31 cellular contexts compared by ENCODE assay signal in the genomic region with DNA sequence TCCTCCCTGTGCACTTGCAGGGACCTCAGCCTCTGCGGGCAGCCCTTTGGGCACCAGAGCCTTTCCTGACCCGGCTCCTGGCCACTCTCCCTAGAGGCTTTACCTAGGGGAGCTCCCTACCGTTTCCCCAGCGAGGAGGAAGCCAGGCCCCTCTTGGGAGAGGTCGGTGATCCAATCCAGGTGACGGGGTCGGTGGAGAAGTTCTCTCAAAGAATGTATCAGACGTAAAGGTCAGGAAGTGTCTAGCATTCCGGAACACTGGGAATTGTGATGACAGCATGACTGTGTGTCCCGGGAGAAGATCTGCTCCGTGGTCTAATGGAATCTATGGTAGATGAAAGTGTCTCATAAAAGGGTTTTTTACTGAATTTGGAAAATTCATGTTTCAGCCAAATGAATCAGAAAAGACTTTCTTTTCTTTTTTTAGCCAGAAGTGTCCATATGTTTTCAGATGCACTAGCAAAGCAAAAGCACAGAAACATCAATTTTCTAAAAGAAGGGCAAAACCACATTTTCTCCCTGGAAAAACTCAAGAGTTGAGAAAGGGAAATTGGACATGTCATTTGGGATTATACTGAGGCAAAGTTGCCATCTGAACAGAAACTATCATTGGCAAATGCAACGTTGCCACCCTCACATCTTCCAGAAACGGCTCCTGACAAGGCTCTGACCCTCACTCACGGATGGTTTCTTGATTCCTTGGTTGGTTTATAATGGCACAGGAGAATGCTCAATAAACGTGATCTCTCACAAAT.
A peak's percentile ranks its signal among the peaks of the same experiment; 100 is the strongest.
DNase-seq lines count a peak whose midpoint lies in the region; ATAC-seq and TF ChIP-seq lines count a peak whose summit lies in the region.
"Had no signal": no experiment of that assay in that cellular context is flagged by ENCODE, and none has a peak within 500 bp of the region (broad histone marks: within the 10 kb centered on the region; RNA-seq: fewer than 3 reads in every experiment).

No MANE protein-coding gene starts in this region.

- no peak overlapping the region for H3K9ac ChIP-seq in parathyroid adenoma
- H3K9ac ChIP-seq: KMS-11 had no signal

- H3K27me3 ChIP-seq in breast epithelium (no peaks in the 10 kb centered on the region), parathyroid adenoma (ENCODE audit: control insufficient read depth, insufficient read depth, low read length) (no peaks in the 10 kb centered on the region), PC-9 (ENCODE audit: insufficient read depth, low read depth) (peaks cover 74% of the 10 kb centered on the region)
- H3K27me3 ChIP-seq: heart left ventricle, neutrophil, Peyer's patch, SJSA1, testis had no signal

- BruUV-seq in MCF 10A (replicated peaks; lab: Mats Ljungman, UMichigan) (no TSS peak), PC-9 (replicated peaks; lab: Mats Ljungman, UMichigan) (no TSS peak)

- H3K4me2 ChIP-seq in parathyroid adenoma (ENCODE audit: low read length), result no peak overlapping the region
- H3K4me2 ChIP-seq in PC-9, result no peak overlapping the region
- H3K4me2 ChIP-seq: KMS-11 had no signal

- H3K4me1 ChIP-seq in breast epithelium, result no peaks in the 10 kb centered on the region
- peaks cover 25% of the 10 kb centered on the region for H3K4me1 ChIP-seq in parathyroid adenoma
- H3K4me1 ChIP-seq in PC-9 (replicated peaks; ENCODE audit: insufficient read depth), result no peaks in the 10 kb centered on the region
- H3K4me1 ChIP-seq: Peyer's patch, SJSA1 had no signal

- H3F3A ChIP-seq in PC-9 (ENCODE audit: insufficient read depth, low read depth), result no peaks in the 10 kb centered on the region

- no peaks in the 10 kb centered on the region for H4K20me1 ChIP-seq in PC-9 (ENCODE audit: insufficient read depth)

- intact Hi-C loops in breast epithelium (cut with DNase I; ENCODE audit: low total_unique reads) (no loop called here), MCF 10A (cut with micrococcal nuclease) (no loop called here), PC-9 (cut with micrococcal nuclease; ENCODE audit: unreplicated experiment) (no loop called here)

- CTCF ChIA-PET in MCF 10A (lab: Yijun Ruan, JAX) (no interaction called here), PC-9 (lab: Charles Lee) (no interaction called here)

- H3K36me3 ChIP-seq in breast epithelium, result no peaks in the 10 kb centered on the region
- no peaks in the 10 kb centered on the region for H3K36me3 ChIP-seq in parathyroid adenoma (ENCODE audit: control insufficient read depth, insufficient read depth, low read length)
- H3K36me3 ChIP-seq in PC-9 (ENCODE audit: low read depth), result no peaks in the 10 kb centered on the region
- H3K36me3 ChIP-seq: heart left ventricle, neutrophil, Peyer's patch, SJSA1 had no signal

- H3K27me3 Mint-ChIP-seq in MCF 10A (ENCODE audit: insufficient read depth, unreplicated experiment), result no peaks in the 10 kb centered on the region

- DNase-seq in breast epithelium (ENCODE audit: low spot score in 2 of 2), result no peak
- DNase-seq in MCF 10A (ENCODE audit: unreplicated experiment), result no peak
- peak; percentile 47 for DNase-seq in choroid plexus epithelial cell (ENCODE audit: low read depth)
- no peak for DNase-seq in SIG-M5 treated with dmso at 0.1 percent for 504 hours (lab: John Stamatoyannopoulos, UW; ENCODE audit: unreplicated experiment)
- DNase-seq in Kasumi-1 (lab: John Stamatoyannopoulos, UW), result no peak
- no peak for DNase-seq in PC-9
- DNase-seq: activated CD4-positive, alpha-beta T cell treated with anti-CD3 and anti-CD28 coated beads, Interleukin-2, amount 10 ng/mL, durations not matched to agents 24 days and 14 days; activated naive CD4-positive, alpha-beta T cell treated with Interleukin-2 at 50 U/mL for 16 hours; activated T-cell treated with anti-CD3 and anti-CD28 coated beads, Interleukin-2, amount 50 U/mL, for 4 hours; anterior cingulate cortex; CD8-positive, alpha-beta memory T cell; central memory CD4-positive, alpha-beta T cell; GOT3; heart left ventricle; kidney glomerular epithelial cell; MV-4-11; NCI-H2171 treated with DMSO at 0.1 percent for 48 hours; NCI-H524; NK-92 treated with Interleukin-12 subunit alpha and Interleukin-12 subunit beta, amount 100 ng/mL, for 24 hours; Peyer's patch; stimulated activated CD4-positive, alpha-beta T cell treated with anti-CD3 and anti-CD28 coated beads, Interleukin-4, amount 100 ng/mL, for 24 hours; stimulated activated naive B cell treated with anti-CD40 and anti-IgM and Interleukin-4, amounts not matched to agents 10 μg/mL and 1 μg/mL and 100 μg/mL, for 72 hours; testis had no signal

- TF ChIP-seq POLR2A in breast epithelium (IDR thresholded peaks at IDR 0.05), result no peak

- H2AFZ ChIP-seq in parathyroid adenoma (peak overlapping the region; percentile 81), PC-9 (no peak overlapping the region)

- H3K27ac ChIP-seq in breast epithelium, result peak overlapping the region; percentile 11 to 14
- peak overlapping the region; percentile 69 for H3K27ac ChIP-seq in parathyroid adenoma
- H3K27ac ChIP-seq in PC-9, result no peak overlapping the region
- H3K27ac ChIP-seq: 22Rv1, heart left ventricle, KMS-11, neutrophil, Peyer's patch, SJSA1, testis had no signal

- H3K4me3 ChIP-seq in breast epithelium (no peak overlapping the region), choroid plexus epithelial cell (ENCODE audit: low read depth, low read length) (no peak overlapping the region), parathyroid adenoma (ENCODE audit: low read depth, low read length) (no peak overlapping the region), PC-9 (no peak overlapping the region)
- H3K4me3 ChIP-seq: heart left ventricle, Peyer's patch, SJSA1 had no signal

- H3K9me3 Mint-ChIP-seq in MCF 10A (ENCODE audit: unreplicated experiment), result no peaks in the 10 kb centered on the region
- H3K9me3 Mint-ChIP-seq: activated CD4-positive, alpha-beta T cell treated with anti-CD3 and anti-CD28 coated beads, Interleukin-2, amount 10 ng/mL, durations not matched to agents 24 days and 14 days; activated T-cell treated with anti-CD3 and anti-CD28 coated beads, Interleukin-2, amount 50 U/mL, for 4 hours; CD8-positive, alpha-beta memory T cell; T-helper 1 cell treated with Interleukin-12 subunit alpha and Interleukin-12 subunit beta and Interleukin-4 antibody, amounts not matched to agents 30 μg/mL and 1 μg/mL, for 36 hours had no signal

- H3K9me2 ChIP-seq in PC-9 (ENCODE audit: insufficient read depth), result no peaks in the 10 kb centered on the region

- H3K79me2 ChIP-seq in parathyroid adenoma (no peaks in the 10 kb centered on the region), PC-9 (ENCODE audit: low read depth) (no peaks in the 10 kb centered on the region)

- H3K4me1 Mint-ChIP-seq in MCF 10A (ENCODE audit: insufficient read depth, unreplicated experiment), result no peaks in the 10 kb centered on the region
- H3K4me1 Mint-ChIP-seq: activated CD4-positive, alpha-beta T cell treated with anti-CD3 and anti-CD28 coated beads, Interleukin-2, amount 10 ng/mL, durations not matched to agents 24 days and 14 days; memory B cell; stimulated activated naive B cell treated with anti-CD40 and anti-IgM and Interleukin-4, amounts not matched to agents 10 μg/mL and 1 μg/mL and 100 μg/mL, for 72 hours had no signal

- no peak overlapping the region for H3K4me3 Mint-ChIP-seq in MCF 10A (ENCODE audit: unreplicated experiment)
- H3K4me3 Mint-ChIP-seq: activated CD4-positive, alpha-beta T cell treated with anti-CD3 and anti-CD28 coated beads, Interleukin-2, amount 10 ng/mL, durations not matched to agents 24 days and 14 days; activated T-cell treated with anti-CD3 and anti-CD28 coated beads, Interleukin-2, amount 50 U/mL, for 4 hours; CD8-positive, alpha-beta memory T cell; memory B cell; stimulated activated naive B cell treated with anti-CD40 and anti-IgM and Interleukin-4, amounts not matched to agents 10 μg/mL and 1 μg/mL and 100 μg/mL, for 72 hours; T-helper 1 cell treated with Interleukin-12 subunit alpha and Interleukin-12 subunit beta and Interleukin-4 antibody, amounts not matched to agents 30 μg/mL and 1 μg/mL, for 36 hours had no signal

- no peaks in the 10 kb centered on the region for H3K9me3 ChIP-seq in breast epithelium
- H3K9me3 ChIP-seq in parathyroid adenoma (ENCODE audit: control insufficient read depth, low read length), result no peaks in the 10 kb centered on the region
- H3K9me3 ChIP-seq in PC-9 (ENCODE audit: insufficient read depth, low read depth), result no peaks in the 10 kb centered on the region
- H3K9me3 ChIP-seq: neutrophil, Peyer's patch, SJSA1, testis had no signal

- POLR2A ChIA-PET in MCF 10A (lab: Yijun Ruan, JAX) (interaction anchor here (0.6 kb wide), 1 partner anchor 21 kb away, joined by 3 read pairs; no protein-coding TSS in a partner anchor), PC-9 (lab: Charles Lee; ENCODE audit: unreplicated experiment) (no interaction called here)

- H3K27ac Mint-ChIP-seq in MCF 10A (ENCODE audit: low read depth, unreplicated experiment), result no peak overlapping the region
- H3K27ac Mint-ChIP-seq: activated CD4-positive, alpha-beta T cell treated with anti-CD3 and anti-CD28 coated beads, Interleukin-2, amount 10 ng/mL, durations not matched to agents 24 days and 14 days; CD8-positive, alpha-beta memory T cell; memory B cell; stimulated activated naive B cell treated with anti-CD40 and anti-IgM and Interleukin-4, amounts not matched to agents 10 μg/mL and 1 μg/mL and 100 μg/mL, for 72 hours; T-helper 1 cell treated with Interleukin-12 subunit alpha and Interleukin-12 subunit beta and Interleukin-4 antibody, amounts not matched to agents 30 μg/mL and 1 μg/mL, for 36 hours had no signal

- no peak for ATAC-seq in HG03460 (IDR thresholded peaks at IDR 0.05; ENCODE audit: unreplicated experiment)
- ATAC-seq: activated T-cell treated with anti-CD3 and anti-CD28 coated beads, Interleukin-2, amount 50 U/mL, for 4 hours; heart left ventricle; stimulated activated naive B cell treated with anti-CD40 and anti-IgM and Interleukin-4, amounts not matched to agents 10 μg/mL and 1 μg/mL and 100 μg/mL, for 72 hours had no signal

- H3K36me3 Mint-ChIP-seq in MCF 10A (ENCODE audit: insufficient read depth, unreplicated experiment), result no peaks in the 10 kb centered on the region
- H3K36me3 Mint-ChIP-seq: CD8-positive, alpha-beta memory T cell; memory B cell; stimulated activated naive B cell treated with anti-CD40 and anti-IgM and Interleukin-4, amounts not matched to agents 10 μg/mL and 1 μg/mL and 100 μg/mL, for 72 hours had no signal

- TF ChIP-seq CTCF in breast epithelium (IDR thresholded peaks at IDR 0.05) (no peak), MCF 10A (IDR thresholded peaks at IDR 0.05; ENCODE audit: unreplicated experiment) (no peak), choroid plexus epithelial cell (conservative IDR thresholded peaks at IDR 0.05; ENCODE audit: low read depth, low read length) (no peak), parathyroid adenoma (IDR thresholded peaks at IDR 0.05) (no peak), PC-9 (conservative IDR thresholded peaks at IDR 0.05) (no peak)
